22 cellular contexts compared by ENCODE assay signal in the genomic region with DNA sequence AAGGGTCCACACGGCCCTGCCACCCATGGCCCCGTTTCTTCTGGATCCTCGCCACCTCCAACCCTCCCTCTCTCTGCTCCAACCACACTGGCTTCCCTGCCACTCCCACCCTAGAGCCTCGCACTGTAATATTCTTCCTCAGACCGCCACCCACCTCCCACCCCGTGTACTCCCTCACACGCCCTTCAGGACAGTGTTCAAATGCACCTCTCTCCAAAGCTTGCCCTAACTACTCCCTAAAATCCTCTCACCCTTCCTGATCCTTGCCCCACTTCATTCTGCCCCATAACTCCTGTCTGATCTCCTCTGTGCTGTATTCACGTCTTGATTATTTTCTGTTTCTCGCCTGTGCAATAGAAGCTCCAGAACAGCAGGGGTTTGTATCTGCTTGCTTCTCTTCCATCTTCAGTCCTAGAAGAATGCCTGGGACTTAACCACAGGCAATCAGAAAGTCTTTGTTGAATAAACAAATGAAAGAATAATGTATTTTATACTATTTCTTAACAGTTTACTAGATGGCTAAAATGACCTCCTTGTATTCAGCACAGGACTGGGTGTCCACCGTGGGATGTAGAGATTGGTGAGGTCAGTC. TPM values are rescaled to one million over a fixed set of nuclear protein-coding genes. Genes with fewer than 3 reads are reported as not detected.
DNase-seq lines count a peak whose midpoint lies in the region; FAIRE-seq and TF ChIP-seq lines count a peak whose summit lies in the region.
"Had no signal": no experiment of that assay in that cellular context is flagged by ENCODE, and none has a peak within 500 bp of the region (broad histone marks: within the 10 kb centered on the region; RNA-seq: fewer than 3 reads in every experiment).

No MANE protein-coding gene starts in this region.

- intact Hi-C loops in adrenal gland (cut with DNase I), result no loop called here
- intact Hi-C loops in endothelial cell of umbilical vein (cut with micrococcal nuclease), result loop anchor here (2.0 kb wide), 1 partner anchor 51 kb away; no protein-coding TSS in a partner anchor

- BruUV-seq in endothelial cell of umbilical vein (replicated peaks; lab: Mats Ljungman, UMichigan), result no TSS peak

- no peaks in the 10 kb centered on the region for H3K9me3 Mint-ChIP-seq in immature natural killer cell

- DNase-seq in G401 (ENCODE audit: low spot score) (peak; percentile 51), adrenal gland (no peak), endothelial cell of umbilical vein (ENCODE audit: low read depth, low spot score) (no peak), Peyer's patch (no peak), immature natural killer cell (no peak), NCI-H2029 treated with DMSO at 0.1 percent for 48 hours (lab: John Stamatoyannopoulos, UW) (no peak)
- DNase-seq: activated gamma-delta T cell; effector CD8-positive, alpha-beta T cell; erythroblast; gastrocnemius medialis; kidney; NCI-H1048; NCI-H187 treated with DMSO at 0.1 percent for 48 hours; NCI-H526; SK-N-SH; T-helper 17 cell had no signal

- WGBS in adrenal gland, 4 donors, result 78 to 85% (median 83%) methylated on average over 10 of the region's 10 CpGs

- H3K9me3 ChIP-seq in adrenal gland (replicated peaks in 1 of 3), result no peaks in the 10 kb centered on the region
- H3K9me3 ChIP-seq in endothelial cell of umbilical vein (replicated peaks; ENCODE audit: control insufficient read depth, insufficient read depth, low read length), result no peaks in the 10 kb centered on the region
- no peaks in the 10 kb centered on the region for H3K9me3 ChIP-seq in skeletal muscle tissue (ENCODE audit: control insufficient read depth in 3 of 3, low read length in 3 of 3)
- H3K9me3 ChIP-seq in Peyer's patch, result no peaks in the 10 kb centered on the region
- H3K9me3 ChIP-seq: gastrocnemius medialis, SK-N-SH had no signal

- no peaks in the 10 kb centered on the region for H4K20me1 ChIP-seq in endothelial cell of umbilical vein (replicated peaks; ENCODE audit: control insufficient read depth, extremely low read depth, insufficient read depth, low read length)

- H3K4me3 Mint-ChIP-seq in immature natural killer cell, result no peak overlapping the region
- H3K4me3 Mint-ChIP-seq: T-helper 17 cell had no signal

- peak overlapping the region in 4 of 5 donors; percentile 56 to 90 (median 79) for H3K27ac ChIP-seq in adrenal gland
- H3K27ac ChIP-seq in endothelial cell of umbilical vein (ENCODE audit: insufficient read depth, low read depth, low read length), result peak overlapping the region; percentile 87
- peak overlapping the region; percentile 14 for H3K27ac ChIP-seq in skeletal muscle tissue (ENCODE audit: low read depth, low read length)
- H3K27ac ChIP-seq in Peyer's patch, result no peak overlapping the region
- H3K27ac ChIP-seq: C4-2B had no signal

- H3K27me3 Mint-ChIP-seq in immature natural killer cell (ENCODE audit: low read depth in 3 of 3), result peaks cover 0 to 4% (median 2%) of the 10 kb centered on the region in 3 donors

- H3K36me3 ChIP-seq in adrenal gland (replicated peaks in 1 of 2) (no peaks in the 10 kb centered on the region), endothelial cell of umbilical vein (ENCODE audit: control insufficient read depth in 2 of 2, extremely low read depth in 1 of 2, insufficient read depth in 2 of 2, low read length in 2 of 2) (no peaks in the 10 kb centered on the region), skeletal muscle tissue (ENCODE audit: control insufficient read depth in 3 of 3, insufficient read depth in 3 of 3, low read length in 3 of 3) (no peaks in the 10 kb centered on the region), Peyer's patch (no peaks in the 10 kb centered on the region)
- H3K36me3 ChIP-seq: gastrocnemius medialis had no signal

- H3K4me2 ChIP-seq in endothelial cell of umbilical vein (ENCODE audit: insufficient read depth, low read length), result peak overlapping the region; percentile 85
- H3K4me2 ChIP-seq: SK-N-SH had no signal

- FAIRE-seq in endothelial cell of umbilical vein (lab: Jason Lieb, UNC), result no peak
- FAIRE-seq: GM12892, H54, HepG2, kidney had no signal

- H3K9ac ChIP-seq in endothelial cell of umbilical vein (replicated peaks; ENCODE audit: extremely low read depth, insufficient read depth, low read length) (peak overlapping the region; percentile 61), skeletal muscle tissue (ENCODE audit: low read depth in 1 of 3, low read length in 3 of 3) (no peak overlapping the region)
- H3K9ac ChIP-seq: SK-N-SH had no signal

- no peak overlapping the region for H2AFZ ChIP-seq in endothelial cell of umbilical vein (ENCODE audit: low read depth, low read length)

- no peaks in the 10 kb centered on the region for H3K36me3 Mint-ChIP-seq in immature natural killer cell

- H3K4me1 ChIP-seq in adrenal gland (replicated peaks in 1 of 2) (peaks cover 44 to 83% of the 10 kb centered on the region in 2 donors), endothelial cell of umbilical vein (ENCODE audit: control insufficient read depth, extremely low read depth, insufficient read depth, low read length) (peaks cover 57% of the 10 kb centered on the region), skeletal muscle tissue (ENCODE audit: control insufficient read depth in 3 of 3, insufficient read depth in 3 of 3, low read length in 3 of 3) (peaks cover 0 to 13% (median 12%) of the 10 kb centered on the region in 3 donors), Peyer's patch (peaks cover 0 to 14% (median 0%) of the 10 kb centered on the region in 4 donors)

- no peak overlapping the region for H3K4me3 ChIP-seq in adrenal gland
- H3K4me3 ChIP-seq in endothelial cell of umbilical vein (replicated peaks in 1 of 3; ENCODE audit: insufficient read depth in 1 of 3, low read depth in 1 of 3, low read length in 3 of 3), result peak overlapping the region in 1 of 3 experiments; percentile 37
- H3K4me3 ChIP-seq in skeletal muscle tissue (ENCODE audit: low read length in 3 of 3), result no peak overlapping the region
- no peak overlapping the region for H3K4me3 ChIP-seq in Peyer's patch
- H3K4me3 ChIP-seq: gastrocnemius medialis, lung had no signal

- in situ Hi-C loops in G401 (cut with HindIII; ENCODE audit: low sequenced_read_pairs), result no loop called here

- peaks cover 82% of the 10 kb centered on the region for H3K79me2 ChIP-seq in endothelial cell of umbilical vein (ENCODE audit: control insufficient read depth, insufficient read depth, low read length)

- no peak overlapping the region for H3K27ac Mint-ChIP-seq in immature natural killer cell
- H3K27ac Mint-ChIP-seq: T-helper 17 cell had no signal

- CTCF ChIA-PET in endothelial cell of umbilical vein (lab: Charles Lee), result interaction anchor here (2.1 to 3.2 kb wide), 5 partner anchors 10 to 63 kb away, joined by 5 to 24 read pairs (median 20); no protein-coding TSS in a partner anchor

- H3K27me3 ChIP-seq in adrenal gland (no peaks in the 10 kb centered on the region), endothelial cell of umbilical vein (ENCODE audit: control insufficient read depth in 2 of 2, insufficient read depth in 2 of 2, low read length in 2 of 2) (no peaks in the 10 kb centered on the region), skeletal muscle tissue (ENCODE audit: control insufficient read depth in 3 of 3, insufficient read depth in 3 of 3, low read length in 3 of 3) (no peaks in the 10 kb centered on the region), Peyer's patch (no peaks in the 10 kb centered on the region)
- H3K27me3 ChIP-seq: gastrocnemius medialis had no signal

- TF ChIP-seq CTCF in adrenal gland (IDR thresholded peaks at IDR 0.05), result no peak
- no peak for TF ChIP-seq CTCF in endothelial cell of umbilical vein (IDR thresholded peaks at IDR 0.05; ENCODE audit: extremely low read depth in 1 of 2, insufficient read depth in 1 of 2, low read depth in 1 of 2, low read length in 2 of 2)
- TF ChIP-seq CTCF in Peyer's patch (IDR thresholded peaks at IDR 0.05), result no peak

- H3K9me1 ChIP-seq in endothelial cell of umbilical vein (replicated peaks; ENCODE audit: control insufficient read depth, extremely low read depth, insufficient read depth, low read length), result no peaks in the 10 kb centered on the region

- TF ChIP-seq POLR2A in adrenal gland (IDR thresholded peaks at IDR 0.05) (no peak), endothelial cell of umbilical vein (IDR thresholded peaks at IDR 0.05; ENCODE audit: low read depth, low read length) (no peak), Peyer's patch (IDR thresholded peaks at IDR 0.05) (no peak)

- dilution Hi-C loops in endothelial cell of umbilical vein (cut with MboI; ENCODE audit: extremely low pct_ligation_motif_present, low sequenced_read_pairs), result no loop called here

- POLR2A ChIA-PET in endothelial cell of umbilical vein (lab: Charles Lee), result no interaction called here

- no peaks in the 10 kb centered on the region for H3K4me1 Mint-ChIP-seq in immature natural killer cell

TF ChIP-seq in endothelial cell of umbilical vein, 7 proteins besides CTCF, POLR2A, EP300 and RAD21 (continues in another document):
- TF ChIP-seq, protein P1, sequence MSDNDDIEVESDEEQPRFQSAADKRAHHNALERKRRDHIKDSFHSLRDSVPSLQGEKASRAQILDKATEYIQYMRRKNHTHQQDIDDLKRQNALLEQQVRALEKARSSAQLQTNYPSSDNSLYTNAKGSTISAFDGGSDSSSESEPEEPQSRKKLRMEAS (IDR thresholded peaks at IDR 0.05; ENCODE audit: insufficient read depth, insufficient read length), result no peak
- TF ChIP-seq GATA2 (IDR thresholded peaks at IDR 0.05; ENCODE audit: insufficient read depth, insufficient read length, low read depth, low read length), result no peak
- no peak for TF ChIP-seq POLR2AphosphoS5 (IDR thresholded peaks at IDR 0.05; ENCODE audit: insufficient read depth, low read depth, low read length)
- no peak for TF ChIP-seq MYC (IDR thresholded peaks at IDR 0.05; ENCODE audit: low read depth, low read length)
- no peak for TF ChIP-seq EZH2 (IDR thresholded peaks at IDR 0.05; ENCODE audit: borderline replicate concordance, low read depth, low read length, severe bottlenecking)
- TF ChIP-seq FOS (IDR thresholded peaks at IDR 0.05; ENCODE audit: borderline replicate concordance, insufficient read depth, low read length), result no peak

RNA-seq across cellular contexts. Expression of a gene that starts 25.5 kb away (rescaled TPM):
- total RNA-seq in G401 (2014; rRNA removed; shearing (Covaris generic)), result 0.07 TPM in 1 of 2 replicates, not detected in the other
- total RNA-seq in adrenal gland (100 to 1,000 TPM; 123 to 173 (median 140) TPM), endothelial cell of umbilical vein (114 and 154 TPM in 2 replicates), skeletal muscle tissue (79.9 TPM), Peyer's patch (100 to 1,000 TPM; 234 to 251 (median 248) TPM)
- polyA plus RNA-seq in adrenal gland (100 to 1,000 TPM in 1 of 3 donors, 10 to 100 TPM in 2; 36.5 to 236 (median 53.3) TPM), endothelial cell of umbilical vein (29.5 and 38.9 TPM in 2 replicates), immature natural killer cell (under 1 TPM in 2 of 3 donors, not detected in 1; 0.61 to 0.63 TPM)
- polyA plus RNA-seq in endothelial cell of umbilical vein (2011; cell fraction: cytosol; rRNA removed), result 54.0 and 54.4 TPM in 2 replicates
- polyA plus RNA-seq in endothelial cell of umbilical vein (2011; cell fraction: nucleus; rRNA removed), result 97.6 and 143 TPM in 2 replicates
- 131 and 136 TPM in 2 replicates for polyA plus RNA-seq in endothelial cell of umbilical vein (2012)
- polyA minus RNA-seq in endothelial cell of umbilical vein, result 98.9 and 114 TPM in 2 replicates
- not detected for polyA minus RNA-seq in endothelial cell of umbilical vein (2011; cell fraction: cytosol; rRNA and poly(A)+ RNA removed)
- 141 and 155 TPM in 2 replicates for polyA minus RNA-seq in endothelial cell of umbilical vein (2011; cell fraction: nucleus; rRNA and poly(A)+ RNA removed)
- total RNA-seq: HepG2 had no signal
- polyA plus RNA-seq: HepG2 had no signal

Comparison
In these comparisons a context has a peak if more than half of its experiments do, and no peak if none do; other contexts are left out.
1. H3K27ac ChIP-seq: peak in adrenal gland (4 of 5), endothelial cell of umbilical vein (single experiment) and skeletal muscle tissue (single experiment); none in Peyer's patch (0 of 4).
2. RNA of a gene that starts 25.5 kb away (total RNA-seq): 234 to 251 TPM in Peyer's patch, 123 to 173 TPM in adrenal gland, 114 to 154 TPM in endothelial cell of umbilical vein and 79.9 TPM in skeletal muscle tissue (single experiment); 0.07 TPM in G401; every median in the first group is over 10 times any median in the second.